ENCODE assay signal across 12 cellular contexts in genomic region chr10:129715805-129716785, GRCh38.
"Had no signal": no experiment of that assay in that cellular context is flagged by ENCODE, and none has a peak within 500 bp of the region (broad histone marks: within the 10 kb centered on the region; RNA-seq: fewer than 3 reads in every experiment).

No MANE protein-coding gene starts in this region.

- H3K4me3 ChIP-seq: left lung had no signal

- H3K4me3 Mint-ChIP-seq: activated naive CD4-positive, alpha-beta T cell treated with anti-CD3 and anti-CD28 coated beads, Interleukin-2, amount 50 U/mL, for 24 hours; central memory CD8-positive, alpha-beta T cell; natural killer cell treated with Interleukin-12 subunit alpha and Interleukin-12 subunit beta and Interleukin-15 and Interleukin-18, amount 100 ng/mL, for 72 hours had no signal

- H3K27ac Mint-ChIP-seq: activated naive CD4-positive, alpha-beta T cell treated with anti-CD3 and anti-CD28 coated beads, Interleukin-2, amount 50 U/mL, for 24 hours; natural killer cell treated with Interleukin-12 subunit alpha and Interleukin-12 subunit beta and Interleukin-15 and Interleukin-18, amount 100 ng/mL, for 72 hours had no signal

- DNase-seq: activated T-cell treated with anti-CD3 and anti-CD28 coated beads, Interleukin-2, amount 50 U/mL, for 1 hour; dermis blood vessel endothelial cell; foreskin keratinocyte; left lung; mesenchymal stem cell; stimulated activated CD4-positive, alpha-beta T cell treated with anti-CD3 and anti-CD28 coated beads, Interleukin-4, amount 100 ng/mL, for 1 hour; stimulated activated CD8-positive, alpha-beta memory T cell treated with anti-CD3 and anti-CD28 coated beads, Interleukin-4, amount 100 ng/mL, for 48 hours; stimulated activated naive CD8-positive, alpha-beta T cell treated with anti-CD3 and anti-CD28 coated beads, Interleukin-15, Interleukin-2, amounts not matched to agents 100 U/mL and 50 U/mL, for 24 hours had no signal

- H3K9me3 Mint-ChIP-seq: activated naive CD4-positive, alpha-beta T cell treated with anti-CD3 and anti-CD28 coated beads, Interleukin-2, amount 50 U/mL, for 24 hours had no signal

- H3K4me1 ChIP-seq: foreskin keratinocyte, left lung had no signal

- ATAC-seq: activated CD4-positive, CD25-positive, alpha-beta regulatory T cell treated with anti-CD3 and anti-CD28 coated beads, Interleukin-2, amount 50 U/mL, for 24 hours; foreskin keratinocyte; left lung; natural killer cell treated with Interleukin-12 subunit alpha and Interleukin-12 subunit beta and Interleukin-15 and Interleukin-18, amount 100 ng/mL, for 72 hours; stimulated activated naive CD8-positive, alpha-beta T cell treated with anti-CD3 and anti-CD28 coated beads, Interleukin-15, Interleukin-2, amounts not matched to agents 100 U/mL and 50 U/mL, for 24 hours had no signal

- H3K4me1 Mint-ChIP-seq: activated naive CD4-positive, alpha-beta T cell treated with anti-CD3 and anti-CD28 coated beads, Interleukin-2, amount 50 U/mL, for 24 hours; central memory CD8-positive, alpha-beta T cell had no signal

- H3K27me3 Mint-ChIP-seq: activated naive CD4-positive, alpha-beta T cell treated with anti-CD3 and anti-CD28 coated beads, Interleukin-2, amount 50 U/mL, for 24 hours; central memory CD8-positive, alpha-beta T cell; natural killer cell treated with Interleukin-12 subunit alpha and Interleukin-12 subunit beta and Interleukin-15 and Interleukin-18, amount 100 ng/mL, for 72 hours had no signal

- H3K27me3 ChIP-seq: foreskin keratinocyte, left lung had no signal

- H3K27ac ChIP-seq: foreskin keratinocyte, left lung had no signal
